In genomic region chr18:5144629-5145028, GRCh38 we compare ENCODE assay signal across 27 cellular contexts. TPM values are rescaled to one million over a fixed set of nuclear protein-coding genes. Genes with fewer than 3 reads are reported as not detected.
DNase-seq lines count a peak whose midpoint lies in the region; ATAC-seq and TF ChIP-seq lines count a peak whose summit lies in the region.
"Had no signal": no experiment of that assay in that cellular context is flagged by ENCODE, and none has a peak within 500 bp of the region (broad histone marks: within the 10 kb centered on the region; RNA-seq: fewer than 3 reads in every experiment).

No MANE protein-coding gene starts in this region.

- TF ChIP-seq CTCF in DND-41 (IDR thresholded peaks at IDR 0.05; ENCODE audit: borderline replicate concordance, extremely low read depth, low read length, poor library complexity, severe bottlenecking) = no peak
- no peak for TF ChIP-seq CTCF in NB4 (IDR thresholded peaks at IDR 0.05; ENCODE audit: low read depth, low read length)
- TF ChIP-seq CTCF in glutamatergic neuron (IDR thresholded peaks at IDR 0.05; ENCODE audit: partially characterized antibody, unreplicated experiment) = no peak
- TF ChIP-seq CTCF in WTC11 (IDR thresholded peaks at IDR 0.05) = no peak

- H3K9ac ChIP-seq in BLaER1 treated with 17β-estradiol and CSF1 and Interleukin-3, amounts not matched to agents 10 nM and 100 nM = no peak overlapping the region
- H3K9ac ChIP-seq in DND-41 (ENCODE audit: low read depth, low read length) = no peak overlapping the region
- H3K9ac ChIP-seq: SK-N-SH had no signal

- CTCF ChIA-PET in WTC11 (lab: Charles Lee) = no interaction called here

- H3K27me3 Mint-ChIP-seq in glutamatergic neuron (ENCODE audit: unreplicated experiment) = no peaks in the 10 kb centered on the region
- no peaks in the 10 kb centered on the region for H3K27me3 Mint-ChIP-seq in WTC11 (ENCODE audit: low read depth)

- no peaks in the 10 kb centered on the region for H3K27me3 ChIP-seq in BLaER1 treated with 17β-estradiol and CSF1 and Interleukin-3, amounts not matched to agents 10 nM and 100 nM
- no peaks in the 10 kb centered on the region for H3K27me3 ChIP-seq in DND-41 (ENCODE audit: insufficient read depth, low read length, poor library complexity)
- H3K27me3 ChIP-seq: BE2C had no signal

- peak; percentile 39; the same call in 1 of the 3 replicates for ATAC-seq in DND-41 (ENCODE audit: insufficient read depth, low read depth)
- ATAC-seq in GM18867 (IDR thresholded peaks at IDR 0.05; ENCODE audit: unreplicated experiment) = no peak
- no peak for ATAC-seq in WTC11

- H3K79me2 ChIP-seq in DND-41 (ENCODE audit: insufficient read depth, low read length) = no peaks in the 10 kb centered on the region

- H3K27ac Mint-ChIP-seq in glutamatergic neuron (ENCODE audit: unreplicated experiment) = peak overlapping the region; percentile 33
- no peak overlapping the region for H3K27ac Mint-ChIP-seq in WTC11
- H3K27ac Mint-ChIP-seq: HFFc6 had no signal

- no peaks in the 10 kb centered on the region for H3K36me3 ChIP-seq in BLaER1 treated with 17β-estradiol and CSF1 and Interleukin-3, amounts not matched to agents 10 nM and 100 nM
- no peaks in the 10 kb centered on the region for H3K36me3 ChIP-seq in DND-41 (ENCODE audit: insufficient read depth, low read length)
- H3K36me3 ChIP-seq: BE2C, HAP-1, MG63 had no signal

- peaks cover 0 to 10% (median 7%) of the 10 kb centered on the region in 10 experiments; a peak in 10 of 20 replicates for H3K4me1 ChIP-seq in BLaER1 treated with 17β-estradiol and CSF1 and Interleukin-3, amounts not matched to agents 10 nM and 100 nM
- peaks cover 28% of the 10 kb centered on the region for H3K4me1 ChIP-seq in DND-41 (ENCODE audit: insufficient read depth, low read length)
- H3K4me1 ChIP-seq: BE2C, HAP-1 had no signal

- H3K36me3 Mint-ChIP-seq in glutamatergic neuron (ENCODE audit: unreplicated experiment) (no peaks in the 10 kb centered on the region), WTC11 (no peaks in the 10 kb centered on the region)

- no peak overlapping the region for H3K4me3 ChIP-seq in BLaER1 treated with 17β-estradiol and CSF1 and Interleukin-3, amounts not matched to agents 10 nM and 100 nM
- H3K4me3 ChIP-seq in DND-41 (ENCODE audit: low read depth in 1 of 2, low read length in 2 of 2) (no peak overlapping the region), NB4 (ENCODE audit: low read depth, low read length) (no peak overlapping the region)
- H3K4me3 ChIP-seq: HAP-1, MG63 had no signal

- no peaks in the 10 kb centered on the region for H3K9me3 ChIP-seq in BLaER1 treated with 17β-estradiol and CSF1 and Interleukin-3, amounts not matched to agents 10 nM and 100 nM (replicated peaks in 1 of 11)
- H3K9me3 ChIP-seq in DND-41 (ENCODE audit: insufficient read depth, low read length, severe bottlenecking) = no peaks in the 10 kb centered on the region
- H3K9me3 ChIP-seq: BE2C, HAP-1, MG63, SK-N-SH had no signal

- POLR2A ChIA-PET in WTC11 (lab: Charles Lee) = no interaction called here

- H4K20me1 ChIP-seq in BLaER1 treated with 17β-estradiol and CSF1 and Interleukin-3, amounts not matched to agents 10 nM and 100 nM = no peaks in the 10 kb centered on the region
- no peaks in the 10 kb centered on the region for H4K20me1 ChIP-seq in DND-41 (ENCODE audit: insufficient read depth, low read length)

- no peak overlapping the region for H2AFZ ChIP-seq in DND-41 (ENCODE audit: low read depth, low read length)

- no peak overlapping the region for H3K27ac ChIP-seq in BLaER1 treated with 17β-estradiol and CSF1 and Interleukin-3, amounts not matched to agents 10 nM and 100 nM
- H3K27ac ChIP-seq in DND-41 (ENCODE audit: low read length) = no peak overlapping the region
- H3K27ac ChIP-seq: RWPE1 had no signal

- H3K4me3 Mint-ChIP-seq in glutamatergic neuron (ENCODE audit: unreplicated experiment) = no peak overlapping the region
- H3K4me3 Mint-ChIP-seq in WTC11 = no peak overlapping the region
- H3K4me3 Mint-ChIP-seq: HFFc6 had no signal

- H3K4me1 Mint-ChIP-seq in glutamatergic neuron (ENCODE audit: low read depth, unreplicated experiment) = peaks cover 20% of the 10 kb centered on the region
- no peaks in the 10 kb centered on the region for H3K4me1 Mint-ChIP-seq in WTC11

- no peak for DNase-seq in DND-41
- peak; percentile 2 for DNase-seq in NB4 (ENCODE audit: low read depth)
- DNase-seq in glutamatergic neuron = no peak
- DNase-seq in effector CD8-positive, alpha-beta T cell (lab: John Stamatoyannopoulos, UW) = no peak
- no peak for DNase-seq in EL
- no peak for DNase-seq in WTC11 (ENCODE audit: low spot score)
- DNase-seq: BE2C, DMS53, GF-D8, GOT3, HFFc6, IMR-90, KG1, MG63, NCI-H1048, NCI-H1417 treated with DMSO at 0.1 percent for 48 hours, NCI-H1694 treated with DMSO at 0.1 percent for 48 hours, NCI-H2081, NCI-H2227 treated with DMSO at 0.1 percent for 48 hours, NCI-H526 treated with DMSO at 0.1 percent for 48 hours, SK-N-SH, SW 1271 had no signal

- TF ChIP-seq POLR2A in NB4 (IDR thresholded peaks at IDR 0.05; ENCODE audit: extremely low read depth, insufficient read length) = no peak

- H3K4me2 ChIP-seq in BLaER1 treated with 17β-estradiol and CSF1 and Interleukin-3, amounts not matched to agents 10 nM and 100 nM = peak overlapping the region in 8 of 11 experiments; percentile 2 to 34 (median 18); a peak in 7 of 22 replicates
- H3K4me2 ChIP-seq in DND-41 (ENCODE audit: insufficient read depth, low read length) = no peak overlapping the region
- H3K4me2 ChIP-seq: SK-N-SH had no signal

- no peaks in the 10 kb centered on the region for H3K9me3 Mint-ChIP-seq in glutamatergic neuron (ENCODE audit: unreplicated experiment)
- no peaks in the 10 kb centered on the region; the same call in 1 of the 2 replicates for H3K9me3 Mint-ChIP-seq in WTC11

TF ChIP-seq in WTC11, 78 proteins besides CTCF, POLR2A, EP300 and RAD21 (continues in another document):
- TF ChIP-seq ESRRA (CRISPR knock-in tag; IDR thresholded peaks at IDR 0.05; ENCODE audit: borderline replicate concordance) = no peak
- no peak for TF ChIP-seq ELF4 (CRISPR knock-in tag; IDR thresholded peaks at IDR 0.05; ENCODE audit: low read depth)
- TF ChIP-seq E2F5 (CRISPR knock-in tag; IDR thresholded peaks at IDR 0.05) = no peak
- no peak for TF ChIP-seq ZNF232 (CRISPR knock-in tag; IDR thresholded peaks at IDR 0.05)
- no peak for TF ChIP-seq ARID4B (CRISPR knock-in tag; IDR thresholded peaks at IDR 0.05; ENCODE audit: borderline replicate concordance)
- TF ChIP-seq EMX1 (CRISPR knock-in tag; IDR thresholded peaks at IDR 0.05) = no peak
- no peak for TF ChIP-seq TEAD1 (CRISPR knock-in tag; IDR thresholded peaks at IDR 0.05)
- no peak for TF ChIP-seq SP1 (CRISPR knock-in tag; conservative IDR thresholded peaks at IDR 0.05)
- TF ChIP-seq RELA (CRISPR knock-in tag; IDR thresholded peaks at IDR 0.05; ENCODE audit: borderline replicate concordance) = no peak
- no peak for TF ChIP-seq ZNF416 (CRISPR knock-in tag; IDR thresholded peaks at IDR 0.05)
- TF ChIP-seq MAX (CRISPR knock-in tag; IDR thresholded peaks at IDR 0.05) = no peak
- no peak for TF ChIP-seq IRF1 (CRISPR knock-in tag; IDR thresholded peaks at IDR 0.05)
- no peak for TF ChIP-seq CBFB (CRISPR knock-in tag; IDR thresholded peaks at IDR 0.05; ENCODE audit: low read depth)
- no peak for TF ChIP-seq GTF2I (CRISPR knock-in tag; conservative IDR thresholded peaks at IDR 0.05)

RNA-seq across cellular contexts. Expression of gene AKAIN1, which starts 52.4 kb away (rescaled TPM):
- 14.1 TPM for total RNA-seq in glutamatergic neuron (ENCODE audit: unreplicated experiment)
- not detected in 3 replicates for total RNA-seq in WTC11 (2021)
- total RNA-seq: HFFc6, IMR-90, NCI-H460 had no signal

Comparison
In these comparisons a context has a peak if more than half of its experiments do, and no peak if none do; other contexts are left out.
1. RNA of gene AKAIN1, which starts 52.4 kb away (total RNA-seq): 14.1 TPM in glutamatergic neuron (single experiment); not detected in WTC11; every median in the first group is over 10 times any median in the second.